Comparison of ENCODE assay signal across 10 cellular contexts in genomic region chr3:152026033-152026556, GRCh38.
DNase-seq lines count a peak whose midpoint lies in the region; ATAC-seq, FAIRE-seq and TF ChIP-seq lines count a peak whose summit lies in the region.
"Had no signal": no experiment of that assay in that cellular context is flagged by ENCODE, and none has a peak within 500 bp of the region (broad histone marks: within the 10 kb centered on the region; RNA-seq: fewer than 3 reads in every experiment).

No MANE protein-coding gene starts in this region.

- TF ChIP-seq CTCF in GM12878 (IDR thresholded peaks at IDR 0.05 in 2 of 3, conservative IDR thresholded peaks at IDR 0.05 in 1 of 3; ENCODE audit: control insufficient read depth in 2 of 3, extremely low read depth in 1 of 3, insufficient read depth in 1 of 3, low read depth in 3 of 3, low read length in 3 of 3) (peak in 2 of 3 experiments; percentile 14; a peak in 2 of 6 replicates), nephron (IDR thresholded peaks at IDR 0.05; ENCODE audit: unreplicated experiment in 3 of 3) (peak; percentile 29 to 34 (median 30))

- no TSS peak for BruUV-seq in GM12878 (replicated peaks; lab: Mats Ljungman, UMichigan)

- no peak overlapping the region for H3K4me3 Mint-ChIP-seq in nephron
- H3K4me3 Mint-ChIP-seq: activated CD4-positive, alpha-beta T cell treated with anti-CD3 and anti-CD28 coated beads, Interleukin-2, amount 10 ng/mL, durations not matched to agents 24 days and 14 days had no signal

- in situ Hi-C loops in GM12878 (cut with MboI) = no loop called here

- no peak overlapping the region for H2AFZ ChIP-seq in GM12878 (ENCODE audit: control insufficient read depth, low read depth, low read length)

- CTCF ChIA-PET in GM12878 (lab: Yijun Ruan, JAX) = interaction anchor here (0.7 to 1.4 kb wide), 7 partner anchors 9 to 493 kb away, joined by 3 to 4 read pairs (median 3); no protein-coding TSS in a partner anchor

- no peaks in the 10 kb centered on the region for H3K36me3 ChIP-seq in GM12878 (ENCODE audit: control insufficient read depth in 2 of 2, insufficient read depth in 2 of 2, low read length in 1 of 2)

- intact Hi-C loops in GM12878 (cut with micrococcal nuclease; ENCODE audit: unreplicated experiment) = no loop called here

- H3K27me3 Mint-ChIP-seq in nephron (ENCODE audit: low read depth) = no peaks in the 10 kb centered on the region

- peak; percentile 38; the same call in 1 of the 2 replicates for TF ChIP-seq RAD21 in GM12878 (IDR thresholded peaks at IDR 0.05; ENCODE audit: insufficient read depth, low read depth, low read length)

- SMC1A ChIA-PET in GM12878 (lab: Charles Lee; ENCODE audit: uncharacterized antibody, unreplicated experiment) = interaction anchor here (1.0 to 1.4 kb wide), 3 partner anchors 14 to 416 kb away, joined by 3 to 4 read pairs (median 3); no protein-coding TSS in a partner anchor

- H4K20me1 ChIP-seq in GM12878 (ENCODE audit: control insufficient read depth, insufficient read depth) = no peaks in the 10 kb centered on the region

- H3K4me1 Mint-ChIP-seq in nephron = no peaks in the 10 kb centered on the region

- no peak overlapping the region for H3K9ac ChIP-seq in GM12878 (ENCODE audit: control insufficient read depth, insufficient read depth, low read length)

- no peaks in the 10 kb centered on the region for H3K27me3 ChIP-seq in GM12878 (replicated peaks in 1 of 2; ENCODE audit: control insufficient read depth in 2 of 2, insufficient read depth in 2 of 2, low read length in 1 of 2)

- no peak overlapping the region for H3K27ac Mint-ChIP-seq in nephron
- H3K27ac Mint-ChIP-seq: activated CD4-positive, alpha-beta T cell treated with anti-CD3 and anti-CD28 coated beads, Interleukin-2, amount 10 ng/mL, durations not matched to agents 24 days and 14 days had no signal

- no peaks in the 10 kb centered on the region for H3K36me3 Mint-ChIP-seq in nephron (ENCODE audit: low read depth)

- no peaks in the 10 kb centered on the region for H3K9me3 ChIP-seq in GM12878 (replicated peaks; ENCODE audit: control insufficient read depth, insufficient read depth, low read length)

- H3K79me2 ChIP-seq in GM12878 (ENCODE audit: control insufficient read depth, insufficient read depth, low read length) = no peaks in the 10 kb centered on the region

- WGBS in GM12878 (ENCODE audit: insufficient coverage, insufficient replicate concordance, low lambda C conversion rate, missing lambda C conversion rate) = 86% methylated on average over 5 of the region's 5 CpGs

- RAD21 ChIA-PET in GM12878 (lab: Charles Lee; ENCODE audit: unreplicated experiment) = no interaction called here

- peak; percentile 93 for DNase-seq in ELR (ENCODE audit: low read depth)
- DNase-seq in NCI-H2029 treated with DMSO at 0.1 percent for 48 hours (lab: John Stamatoyannopoulos, UW) = peak; percentile 27
- no peak for DNase-seq in GM12878 (ENCODE audit: low read depth, low spot score)
- DNase-seq: activated CD4-positive, alpha-beta T cell treated with anti-CD3 and anti-CD28 coated beads, Interleukin-2, amount 10 ng/mL, durations not matched to agents 24 days and 14 days had no signal

- ATAC-seq in GM12878 = no peak
- no peak for ATAC-seq in GM21360 (IDR thresholded peaks at IDR 0.05; ENCODE audit: unreplicated experiment)
- ATAC-seq in GM21447 (IDR thresholded peaks at IDR 0.05; ENCODE audit: unreplicated experiment) = no peak
- no peak for ATAC-seq in HG03457 (IDR thresholded peaks at IDR 0.05; ENCODE audit: unreplicated experiment)
- no peak for ATAC-seq in HG03108 (IDR thresholded peaks at IDR 0.05; ENCODE audit: unreplicated experiment)

- TF ChIP-seq EP300 in GM12878 (IDR thresholded peaks at IDR 0.05; ENCODE audit: borderline replicate concordance in 1 of 2, control insufficient read depth in 1 of 2, low read depth in 2 of 2, low read length in 2 of 2) = no peak

- H3K27ac ChIP-seq in GM12878 (ENCODE audit: control insufficient read depth, insufficient read depth) = no peak overlapping the region
- H3K27ac ChIP-seq: HL-60 had no signal

- no peak for TF ChIP-seq POLR2A in GM12878 (IDR thresholded peaks at IDR 0.05; ENCODE audit: low read depth, low read length)

- POLR2A ChIA-PET in GM12878 (lab: Charles Lee) = no interaction called here

- H3K4me3 ChIP-seq in GM12878 = no peak overlapping the region

- no peak for FAIRE-seq in GM12878 (lab: Jason Lieb, UNC)

- no peak overlapping the region for H3K4me2 ChIP-seq in GM12878 (ENCODE audit: control insufficient read depth, insufficient read depth)

- H3K9me3 Mint-ChIP-seq in nephron = no peaks in the 10 kb centered on the region
- H3K9me3 Mint-ChIP-seq: activated CD4-positive, alpha-beta T cell treated with anti-CD3 and anti-CD28 coated beads, Interleukin-2, amount 10 ng/mL, durations not matched to agents 24 days and 14 days had no signal

- no peaks in the 10 kb centered on the region for H3K4me1 ChIP-seq in GM12878 (ENCODE audit: control insufficient read depth, insufficient read depth, low read length)

TF ChIP-seq in GM12878, 131 proteins besides CTCF, POLR2A, EP300 and RAD21:
- no peak for TF ChIP-seq SREBF2 (IDR thresholded peaks at IDR 0.05; ENCODE audit: low read length)
- peak; percentile 23; the same call in 1 of the 2 replicates for TF ChIP-seq SPI1 (IDR thresholded peaks at IDR 0.05; ENCODE audit: borderline replicate concordance, insufficient read depth, low read depth, low read length)
